In the genomic region with DNA sequence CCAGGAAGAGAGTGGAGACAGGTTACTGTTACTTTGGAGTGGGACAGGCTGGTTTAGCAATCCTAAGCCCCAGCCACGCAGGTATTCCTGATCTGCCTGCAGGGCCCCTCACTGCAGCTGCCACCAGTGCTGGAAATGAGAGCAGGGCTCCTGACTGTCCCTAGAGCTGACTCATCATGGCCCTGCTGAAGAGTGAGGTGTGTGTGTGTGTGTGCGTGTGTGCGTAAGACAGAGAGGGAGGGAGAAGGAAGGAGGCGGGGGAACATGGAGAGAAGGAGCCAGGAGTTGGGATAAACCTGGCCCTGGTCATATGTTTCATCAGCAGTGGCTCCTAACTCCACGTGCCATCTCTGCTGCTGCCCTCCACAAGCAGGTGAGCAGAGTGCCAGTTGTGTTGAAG, we compare ENCODE assay signal across 31 cellular contexts. TPM values are rescaled to one million over a fixed set of nuclear protein-coding genes. Genes with fewer than 3 reads are reported as not detected.
DNase-seq lines count a peak whose midpoint lies in the region; ATAC-seq, FAIRE-seq and TF ChIP-seq lines count a peak whose summit lies in the region.
"Had no signal": no experiment of that assay in that cellular context is flagged by ENCODE, and none has a peak within 500 bp of the region (broad histone marks: within the 10 kb centered on the region; RNA-seq: fewer than 3 reads in every experiment).

No MANE protein-coding gene starts in this region.

- no peak overlapping the region for H3K23ac ChIP-seq in H1 (ENCODE audit: insufficient read length)

- H3K36me3 ChIP-seq in H1 (ENCODE audit: control insufficient read depth in 2 of 4, insufficient read depth in 4 of 4, low read length in 3 of 4), result 0 out of 8 replicates have a peak, but pooled peaks cover 0 to 3% (median 0%) of the 10 kb centered on the region in 4 experiments
- H3K36me3 ChIP-seq in osteoblast (ENCODE audit: insufficient read depth, low read length), result no peaks in the 10 kb centered on the region
- no peaks in the 10 kb centered on the region for H3K36me3 ChIP-seq in sigmoid colon
- H3K36me3 ChIP-seq: adrenal gland, gastrocnemius medialis, ovary, upper lobe of right lung had no signal

- no peak overlapping the region for H3K56ac ChIP-seq in H1 (replicated peaks; ENCODE audit: insufficient read length, low read depth, low read length)

- no peak overlapping the region for H2BK5ac ChIP-seq in H1 (ENCODE audit: low read depth, low read length)

- no peaks in the 10 kb centered on the region for H3K36me3 Mint-ChIP-seq in natural killer cell treated with Interleukin-12 subunit alpha and Interleukin-12 subunit beta and Interleukin-15 and Interleukin-18, amount 100 ng/mL, for 72 hours
- H3K36me3 Mint-ChIP-seq: activated naive CD4-positive, alpha-beta T cell treated with anti-CD3 and anti-CD28 coated beads, Interleukin-2, amount 10 ng/mL, durations not matched to agents 7 days and 5 days; CD14-positive monocyte had no signal

- H3K4ac ChIP-seq in H1 (replicated peaks; ENCODE audit: insufficient read length, low read depth, low read length), result no peak overlapping the region

- no peaks in the 10 kb centered on the region for H3K4me1 Mint-ChIP-seq in natural killer cell treated with Interleukin-12 subunit alpha and Interleukin-12 subunit beta and Interleukin-15 and Interleukin-18, amount 100 ng/mL, for 72 hours (ENCODE audit: low read depth in 2 of 2)
- H3K4me1 Mint-ChIP-seq: activated naive CD4-positive, alpha-beta T cell treated with anti-CD3 and anti-CD28 coated beads, Interleukin-2, amount 10 ng/mL, durations not matched to agents 7 days and 5 days had no signal

- 85% methylated on average over 4 of the region's 5 CpGs; no CpG with 5 or more reads in 1 of the 2 experiments for WGBS in H1 (ENCODE audit: extremely low coverage in 1 of 2, insufficient coverage in 1 of 2, insufficient read length in 1 of 2, insufficient replicate concordance in 2 of 2, low coverage in 1 of 2, low lambda C conversion rate in 2 of 2, missing lambda C conversion rate in 1 of 2), 2 experiments
- WGBS in sigmoid colon, 2 donors, result 72 to 73% methylated on average over 5 of the region's 5 CpGs

- H3K27me3 ChIP-seq in H1 (replicated peaks in 1 of 4; ENCODE audit: control insufficient read depth in 3 of 4, extremely low read depth in 1 of 4, insufficient read depth in 3 of 4, low read length in 3 of 4), result peaks cover 20 to 45% (median 43%) of the 10 kb centered on the region in 4 experiments
- H3K27me3 ChIP-seq in osteoblast (ENCODE audit: insufficient read depth, low read length), result peaks cover 21% of the 10 kb centered on the region
- peaks cover 3 to 40% (median 24%) of the 10 kb centered on the region in 3 donors for H3K27me3 ChIP-seq in sigmoid colon

- no peak for TF ChIP-seq EP300 in H1 (IDR thresholded peaks at IDR 0.05; ENCODE audit: borderline replicate concordance in 1 of 2, low read depth in 2 of 2, low read length in 2 of 2)
- TF ChIP-seq EP300 in sigmoid colon (IDR thresholded peaks at IDR 0.05), result no peak

- H3K9me3 ChIP-seq in H1 (ENCODE audit: insufficient read depth in 2 of 2, low read depth in 1 of 2, low read length in 1 of 2) (no peaks in the 10 kb centered on the region), osteoblast (ENCODE audit: low read depth, low read length) (no peaks in the 10 kb centered on the region), sigmoid colon (no peaks in the 10 kb centered on the region)
- H3K9me3 ChIP-seq: adrenal gland, gastrocnemius medialis, ovary, upper lobe of right lung had no signal

- no peak overlapping the region for H3K14ac ChIP-seq in H1 (ENCODE audit: insufficient read length)

- H2BK20ac ChIP-seq in H1 (ENCODE audit: low read length), result no peak overlapping the region

- TF ChIP-seq CTCF in H1 (IDR thresholded peaks at IDR 0.05; ENCODE audit: control extremely low read depth in 1 of 3, insufficient read depth in 1 of 3, low read depth in 1 of 3, low read length in 3 of 3) (no peak), osteoblast (IDR thresholded peaks at IDR 0.05; ENCODE audit: extremely low read depth, low read depth, low read length) (no peak), sigmoid colon (IDR thresholded peaks at IDR 0.05) (no peak)

- H3K9ac ChIP-seq in H1 (replicated peaks in 1 of 4; ENCODE audit: extremely low read depth in 1 of 4, low read depth in 3 of 4, low read length in 3 of 4), result no peak overlapping the region

- no peaks in the 10 kb centered on the region for H3K9me3 Mint-ChIP-seq in natural killer cell treated with Interleukin-12 subunit alpha and Interleukin-12 subunit beta and Interleukin-15 and Interleukin-18, amount 100 ng/mL, for 72 hours
- H3K9me3 Mint-ChIP-seq: activated naive CD4-positive, alpha-beta T cell treated with anti-CD3 and anti-CD28 coated beads, Interleukin-2, amount 10 ng/mL, durations not matched to agents 7 days and 5 days; nephron progenitor cell had no signal

- no peak overlapping the region for H3K4me3 Mint-ChIP-seq in natural killer cell treated with Interleukin-12 subunit alpha and Interleukin-12 subunit beta and Interleukin-15 and Interleukin-18, amount 100 ng/mL, for 72 hours
- H3K4me3 Mint-ChIP-seq: activated CD8-positive, alpha-beta T cell treated with anti-CD3 and anti-CD28 coated beads, Interleukin-2, amount 10 ng/mL, durations not matched to agents 7 days and 5 days; activated naive CD4-positive, alpha-beta T cell treated with anti-CD3 and anti-CD28 coated beads, Interleukin-2, amount 10 ng/mL, durations not matched to agents 7 days and 5 days; CD14-positive monocyte; stimulated activated naive B cell treated with anti-CD40 and anti-IgM and Interleukin-4, amounts not matched to agents 10 μg/mL and 1 μg/mL and 100 μg/mL, for 72 hours had no signal

- peaks cover 26% of the 10 kb centered on the region; the same call in 1 of the 2 replicates for H3K23me2 ChIP-seq in H1 (ENCODE audit: low read depth, low read length)

- intact Hi-C loops in sigmoid colon (cut with DNase I), result no loop called here

- no peak overlapping the region for H2AK5ac ChIP-seq in H1 (ENCODE audit: low read depth, low read length)

- TF ChIP-seq POLR2A in H1 (IDR thresholded peaks at IDR 0.05; ENCODE audit: control extremely low read depth in 1 of 2, low read depth in 2 of 2, low read length in 2 of 2) (no peak), sigmoid colon (IDR thresholded peaks at IDR 0.05) (no peak)

- ATAC-seq in natural killer cell treated with Interleukin-12 subunit alpha and Interleukin-12 subunit beta and Interleukin-15 and Interleukin-18, amount 100 ng/mL, for 72 hours, result no peak
- ATAC-seq: activated CD8-positive, alpha-beta T cell treated with anti-CD3 and anti-CD28 coated beads, Interleukin-2, amount 10 ng/mL, durations not matched to agents 7 days and 5 days; gastrocnemius medialis; stimulated activated naive B cell treated with anti-CD40 and anti-IgM and Interleukin-4, amounts not matched to agents 10 μg/mL and 1 μg/mL and 100 μg/mL, for 72 hours; upper lobe of right lung had no signal

- no peak overlapping the region for H2BK15ac ChIP-seq in H1 (ENCODE audit: low read length)

- H3K27ac ChIP-seq in H1 (ENCODE audit: low read depth, low read length), result no peak overlapping the region
- H3K27ac ChIP-seq in osteoblast (ENCODE audit: low read depth, low read length), result no peak overlapping the region
- H3K27ac ChIP-seq in sigmoid colon, result no peak overlapping the region
- H3K27ac ChIP-seq: adrenal gland, gastrocnemius medialis, ovary, PC-9, skin epidermis, upper lobe of right lung, VCaP had no signal

- no peak overlapping the region for H4K5ac ChIP-seq in H1 (ENCODE audit: insufficient read length, low read depth, low read length)

- H3K27me3 Mint-ChIP-seq in natural killer cell treated with Interleukin-12 subunit alpha and Interleukin-12 subunit beta and Interleukin-15 and Interleukin-18, amount 100 ng/mL, for 72 hours, result peaks cover 0 to 6% of the 10 kb centered on the region in 2 donors

- H3K79me2 ChIP-seq in H1 (ENCODE audit: control insufficient read depth in 1 of 2, insufficient read depth in 2 of 2, low read length in 2 of 2), result no peaks in the 10 kb centered on the region
- H3K79me2 ChIP-seq in osteoblast (ENCODE audit: insufficient read depth, low read length), result no peaks in the 10 kb centered on the region

- no peak overlapping the region for H3K4me2 ChIP-seq in H1 (ENCODE audit: insufficient read depth in 1 of 2, low read depth in 2 of 2, low read length in 2 of 2)
- H3K4me2 ChIP-seq in osteoblast (ENCODE audit: insufficient read depth, low read length), result no peak overlapping the region
- H3K4me2 ChIP-seq: PC-9 had no signal

- no peaks in the 10 kb centered on the region for H3K79me1 ChIP-seq in H1 (ENCODE audit: low read depth, low read length)

- peaks cover 0 to 3% of the 10 kb centered on the region in 2 experiments for H4K20me1 ChIP-seq in H1 (replicated peaks in 1 of 2; ENCODE audit: control insufficient read depth in 1 of 2, insufficient read depth in 2 of 2, low read length in 2 of 2)
- H4K20me1 ChIP-seq in osteoblast (ENCODE audit: insufficient read depth, low read length), result no peaks in the 10 kb centered on the region

- H2AFZ ChIP-seq in H1 (ENCODE audit: low read length) (no peak overlapping the region), osteoblast (ENCODE audit: low read length) (no peak overlapping the region)
- H2AFZ ChIP-seq: PC-9 had no signal

- no peak overlapping the region for H3K4me3 ChIP-seq in H1 (ENCODE audit: extremely low read depth in 1 of 4, insufficient read depth in 2 of 4, low read depth in 3 of 4, low read length in 4 of 4)
- H3K4me3 ChIP-seq in osteoblast (ENCODE audit: insufficient read depth, low read length), result no peak overlapping the region
- no peak overlapping the region for H3K4me3 ChIP-seq in sigmoid colon
- H3K4me3 ChIP-seq: adrenal gland, gastrocnemius medialis, ovary, PC-9, skin epidermis, upper lobe of right lung had no signal

- H2BK12ac ChIP-seq in H1 (ENCODE audit: low read depth, low read length), result no peak overlapping the region

- peaks cover 0 to 21% (median 10%) of the 10 kb centered on the region in 4 experiments; a peak in 6 of 7 replicates for H3K4me1 ChIP-seq in H1 (replicated peaks in 1 of 4; ENCODE audit: control insufficient read depth in 3 of 4, insufficient read depth in 4 of 4, low read length in 3 of 4)
- H3K4me1 ChIP-seq in osteoblast (ENCODE audit: insufficient read depth, low read length), result no peaks in the 10 kb centered on the region
- peaks cover 0 to 20% (median 9%) of the 10 kb centered on the region in 4 donors for H3K4me1 ChIP-seq in sigmoid colon
- H3K4me1 ChIP-seq: adrenal gland, gastrocnemius medialis, upper lobe of right lung had no signal

- H4K8ac ChIP-seq in H1 (ENCODE audit: extremely low read depth, insufficient read depth, low read length), result peak overlapping the region; percentile 53; the same call in 1 of the 2 replicates

- no peak for TF ChIP-seq RAD21 in H1 (IDR thresholded peaks at IDR 0.05 in 1 of 2, conservative IDR thresholded peaks at IDR 0.05 in 1 of 2; ENCODE audit: low read depth in 2 of 2, low read length in 2 of 2)

- no peak overlapping the region for H3K18ac ChIP-seq in H1 (ENCODE audit: extremely low read depth, low read length)

- no peak overlapping the region for H2BK120ac ChIP-seq in H1 (replicated peaks; ENCODE audit: low read depth, low read length)

- CTCF ChIA-PET in H1 (lab: Charles Lee; ENCODE audit: partially characterized antibody), result no interaction called here

- POLR2A ChIA-PET in H1 (lab: Charles Lee; ENCODE audit: partially characterized antibody), result no interaction called here

- no peak overlapping the region for H4K91ac ChIP-seq in H1 (replicated peaks; ENCODE audit: insufficient read length, low read length)

- FAIRE-seq in H1 (lab: Jason Lieb, UNC), result no peak
- FAIRE-seq: endometrium, HTR-8/SVneo had no signal

- H3K27ac Mint-ChIP-seq in natural killer cell treated with Interleukin-12 subunit alpha and Interleukin-12 subunit beta and Interleukin-15 and Interleukin-18, amount 100 ng/mL, for 72 hours, result no peak overlapping the region
- H3K27ac Mint-ChIP-seq: activated CD8-positive, alpha-beta T cell treated with anti-CD3 and anti-CD28 coated beads, Interleukin-2, amount 10 ng/mL, durations not matched to agents 7 days and 5 days; activated naive CD4-positive, alpha-beta T cell treated with anti-CD3 and anti-CD28 coated beads, Interleukin-2, amount 10 ng/mL, durations not matched to agents 7 days and 5 days; CD14-positive monocyte; nephron progenitor cell; stimulated activated naive B cell treated with anti-CD40 and anti-IgM and Interleukin-4, amounts not matched to agents 10 μg/mL and 1 μg/mL and 100 μg/mL, for 72 hours had no signal

- DNase-seq in DMS79 treated with DMSO at 0.1 percent for 48 hours (lab: John Stamatoyannopoulos, UW), result peak; percentile 5
- no peak for DNase-seq in DMS79 (lab: John Stamatoyannopoulos, UW)
- peak; percentile 33 for DNase-seq in HK-2 (ENCODE audit: unreplicated experiment)
- no peak for DNase-seq in H1 (ENCODE audit: low read depth in 1 of 2, low spot score in 2 of 2)
- DNase-seq in osteoblast (ENCODE audit: insufficient read length, low spot score, missing footprints), result peak; percentile 36
- no peak for DNase-seq in natural killer cell treated with Interleukin-12 subunit alpha and Interleukin-12 subunit beta and Interleukin-15 and Interleukin-18, amount 100 ng/mL, for 72 hours (ENCODE audit: low spot score)
- DNase-seq in sigmoid colon, result no peak
- DNase-seq in DMS153 treated with DMSO at 0.1 percent for 48 hours (lab: John Stamatoyannopoulos, UW; ENCODE audit: unreplicated experiment), result no peak
- DNase-seq: activated CD4-positive, alpha-beta T cell treated with anti-CD3 and anti-CD28 coated beads for 4 hours; activated CD8-positive, alpha-beta T cell treated with anti-CD3 and anti-CD28 coated beads, Interleukin-2, amount 10 ng/mL, durations not matched to agents 7 days and 5 days; activated naive CD4-positive, alpha-beta T cell treated with anti-CD3 and anti-CD28 coated beads, Interleukin-2, amount 10 ng/mL, durations not matched to agents 7 days and 5 days; Calu3; gastrocnemius medialis; NCI-H1092 treated with DMSO at 0.1 percent for 48 hours; NCI-H1694 treated with DMSO at 0.1 percent for 48 hours; nephron progenitor cell; ovary; PC-9; SHP77; stimulated activated naive B cell treated with anti-CD40 and anti-IgM and Interleukin-4, amounts not matched to agents 10 μg/mL and 1 μg/mL and 100 μg/mL, for 72 hours; substantia nigra; upper lobe of right lung had no signal

RNA-seq across cellular contexts. Expression of gene FOXI2, which starts 3.6 kb away (rescaled TPM):
- 1.0 and 1.4 TPM in 2 replicates for total RNA-seq in H1 (2021; fragmentation: NEBNext Ultra II Directional; extraction: Animal tissue kit (Norgen Biotek cat#: 25700))
- polyA plus RNA-seq in H1 (2011; rRNA removed), result 1.0 and 1.9 TPM in 2 replicates
- polyA plus RNA-seq in H1 (2011; cell fraction: cytosol; rRNA removed), result 1.6 TPM
- 1.5 TPM for polyA plus RNA-seq in H1 (2011; cell fraction: nucleus; rRNA removed)
- 1.3 to 2.2 TPM (median 1.8 TPM) in 4 replicates for polyA plus RNA-seq in H1 (2012, experiment 1 of 2)
- 0.89 TPM for polyA plus RNA-seq in H1 (2012, experiment 2 of 2)
- polyA plus RNA-seq in H1 (2013, experiment 1 of 2), result 0.18 TPM
- 0.15 TPM for polyA plus RNA-seq in H1 (2013, experiment 2 of 2)
- polyA minus RNA-seq in H1 (2011; rRNA and poly(A)+ RNA removed), result 0.44 and 0.50 TPM in 2 replicates
- polyA minus RNA-seq in H1 (2011; cell fraction: cytosol; rRNA and poly(A)+ RNA removed), result 0.81 TPM
- 2.5 TPM for polyA minus RNA-seq in H1 (2011; cell fraction: nucleus; rRNA and poly(A)+ RNA removed)
- not detected in 2 replicates for total RNA-seq in osteoblast
- total RNA-seq in natural killer cell treated with Interleukin-12 subunit alpha and Interleukin-12 subunit beta and Interleukin-15 and Interleukin-18, amount 100 ng/mL, for 72 hours, result not detected
- under 1 TPM in 1 of 4 donors, not detected in 3; 0.36 TPM for total RNA-seq in sigmoid colon
- under 1 TPM in 1 of 3 donors, not detected in 2; 0.15 TPM for polyA plus RNA-seq in sigmoid colon
- total RNA-seq: A172; activated CD8-positive, alpha-beta T cell treated with anti-CD3 and anti-CD28 coated beads, Interleukin-2, amount 10 ng/mL, durations not matched to agents 7 days and 5 days; adrenal gland; Calu3; cerebellum; dermis microvascular lymphatic vessel endothelial cell; PC-9; upper lobe of right lung had no signal
- polyA plus RNA-seq: CD14-positive monocyte had no signal

Comparison
In these comparisons a context has a peak if more than half of its experiments do, and no peak if none do; other contexts are left out.
1. DNase-seq: peak in DMS79 treated with DMSO at 0.1 percent for 48 hours (single experiment), HK-2 (single experiment) and osteoblast (single experiment); none in DMS79 (single experiment), H1 (0 of 2), natural killer cell treated with Interleukin-12 subunit alpha and Interleukin-12 subunit beta and Interleukin-15 and Interleukin-18, amount 100 ng/mL, for 72 hours (single experiment), sigmoid colon (single experiment) and DMS153 treated with DMSO at 0.1 percent for 48 hours (single experiment).